In the genomic region with DNA sequence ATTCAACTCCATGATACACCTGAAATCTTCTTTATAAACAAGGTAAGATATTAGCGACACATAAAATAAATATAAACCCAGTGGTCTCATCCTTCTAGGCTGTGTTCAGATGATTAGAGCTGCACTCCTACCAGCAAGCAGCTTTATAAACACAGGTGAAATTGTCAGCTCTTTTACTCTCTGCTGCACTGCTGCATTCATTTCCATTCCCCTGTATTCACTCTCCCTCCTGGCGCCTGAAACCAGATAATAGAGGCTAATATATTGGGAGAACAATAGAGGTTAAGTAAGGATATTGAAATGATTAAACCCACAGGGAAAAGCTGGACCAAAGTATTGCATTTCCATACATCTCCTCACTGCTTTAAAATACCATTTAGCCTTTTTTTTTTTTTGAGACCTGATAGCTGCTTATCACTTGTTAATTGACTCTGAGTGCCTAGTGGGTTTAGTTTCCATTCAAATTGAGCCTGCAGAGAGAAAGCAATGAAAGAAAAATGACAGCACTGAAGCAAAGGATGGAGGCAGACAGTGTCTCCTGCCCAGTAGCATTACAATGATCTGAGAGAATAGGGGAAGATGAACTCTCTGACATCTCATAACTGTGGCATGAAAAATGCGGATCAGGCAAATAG, we compare ENCODE assay signal across 20 cellular contexts.
DNase-seq lines count a peak whose midpoint lies in the region; ATAC-seq and TF ChIP-seq lines count a peak whose summit lies in the region.
"Had no signal": no experiment of that assay in that cellular context is flagged by ENCODE, and none has a peak within 500 bp of the region (broad histone marks: within the 10 kb centered on the region; RNA-seq: fewer than 3 reads in every experiment).

No MANE protein-coding gene starts in this region.

- DNase-seq in activated CD4-positive, alpha-beta T cell treated with anti-CD3 and anti-CD28 coated beads, Interleukin-2, amount 10 ng/mL, durations not matched to agents 24 days and 14 days: peak; percentile 13
- no peak for DNase-seq in activated CD4-positive, alpha-beta T cell treated with anti-CD3 and anti-CD28 coated beads for 48 hours
- DNase-seq in NCI-H526 (lab: John Stamatoyannopoulos, UW) (peak; percentile 87 to 89), endodermal cell (no peak), retina (no peak)
- DNase-seq: EL, GF-D8, H7, NCI-H1105, NCI-H1694, NCI-H2171, NCI-H446, NCI-H69, Peyer's patch had no signal

- no peaks in the 10 kb centered on the region for H3K36me3 ChIP-seq in endodermal cell (ENCODE audit: control insufficient read depth, insufficient read depth, low read length)
- H3K36me3 ChIP-seq: Peyer's patch had no signal

- H3K4me3 Mint-ChIP-seq in activated CD4-positive, alpha-beta T cell treated with anti-CD3 and anti-CD28 coated beads, Interleukin-2, amount 10 ng/mL, durations not matched to agents 24 days and 14 days: no peak overlapping the region
- no peak overlapping the region for H3K4me3 Mint-ChIP-seq in endodermal cell
- H3K4me3 Mint-ChIP-seq: B cell, CD14-positive monocyte, IgD-negative memory B cell had no signal

- no peaks in the 10 kb centered on the region for H3K9me3 Mint-ChIP-seq in activated CD4-positive, alpha-beta T cell treated with anti-CD3 and anti-CD28 coated beads, Interleukin-2, amount 10 ng/mL, durations not matched to agents 24 days and 14 days
- no peaks in the 10 kb centered on the region for H3K9me3 Mint-ChIP-seq in endodermal cell

- H3K27me3 ChIP-seq in endodermal cell (ENCODE audit: control insufficient read depth, insufficient read depth, low read length, poor library complexity, severe bottlenecking): no peaks in the 10 kb centered on the region
- H3K27me3 ChIP-seq: Peyer's patch had no signal

- no peak overlapping the region for H3K27ac ChIP-seq in endodermal cell (ENCODE audit: low read depth, low read length)
- H3K27ac ChIP-seq: Peyer's patch had no signal

- H3K9ac ChIP-seq in endodermal cell (ENCODE audit: extremely low read depth, low read length, poor library complexity, severe bottlenecking): no peak overlapping the region

- H3K9me3 ChIP-seq in endodermal cell (ENCODE audit: control insufficient read depth, low read length): no peaks in the 10 kb centered on the region
- H3K9me3 ChIP-seq: Peyer's patch had no signal

- no peak overlapping the region for H3K4me3 ChIP-seq in endodermal cell (ENCODE audit: low read length)
- H3K4me3 ChIP-seq: Peyer's patch had no signal

- no peaks in the 10 kb centered on the region for H3K36me3 Mint-ChIP-seq in activated CD4-positive, alpha-beta T cell treated with anti-CD3 and anti-CD28 coated beads, Interleukin-2, amount 10 ng/mL, durations not matched to agents 24 days and 14 days (ENCODE audit: low read depth)
- H3K36me3 Mint-ChIP-seq in endodermal cell (ENCODE audit: low read depth): no peaks in the 10 kb centered on the region
- H3K36me3 Mint-ChIP-seq: CD14-positive monocyte, IgD-negative memory B cell had no signal

- H3K4me1 ChIP-seq in endodermal cell (ENCODE audit: control insufficient read depth, insufficient read depth, low read length): peaks cover 5% of the 10 kb centered on the region
- H3K4me1 ChIP-seq: Peyer's patch had no signal

- TF ChIP-seq CTCF in endodermal cell (conservative IDR thresholded peaks at IDR 0.05): no peak

- 68 to 80% methylated on average over 1 of the region's 3 CpGs for WGBS in endodermal cell (ENCODE audit: insufficient coverage in 1 of 2, insufficient read length in 1 of 2), 2 experiments

- H3K27ac Mint-ChIP-seq in activated CD4-positive, alpha-beta T cell treated with anti-CD3 and anti-CD28 coated beads, Interleukin-2, amount 10 ng/mL, durations not matched to agents 24 days and 14 days: no peak overlapping the region
- peak overlapping the region; percentile 32 for H3K27ac Mint-ChIP-seq in endodermal cell
- H3K27ac Mint-ChIP-seq: B cell, CD14-positive monocyte, IgD-negative memory B cell had no signal

- H3K4me1 Mint-ChIP-seq in activated CD4-positive, alpha-beta T cell treated with anti-CD3 and anti-CD28 coated beads, Interleukin-2, amount 10 ng/mL, durations not matched to agents 24 days and 14 days: no peaks in the 10 kb centered on the region
- H3K4me1 Mint-ChIP-seq in endodermal cell: peaks cover 24% of the 10 kb centered on the region
- H3K4me1 Mint-ChIP-seq: B cell, CD14-positive monocyte, IgD-negative memory B cell had no signal

- H3K27me3 Mint-ChIP-seq in activated CD4-positive, alpha-beta T cell treated with anti-CD3 and anti-CD28 coated beads, Interleukin-2, amount 10 ng/mL, durations not matched to agents 24 days and 14 days: no peaks in the 10 kb centered on the region
- no peaks in the 10 kb centered on the region for H3K27me3 Mint-ChIP-seq in endodermal cell (ENCODE audit: insufficient read depth)
- H3K27me3 Mint-ChIP-seq: B cell, IgD-negative memory B cell had no signal

- intact Hi-C loops in activated CD4-positive, alpha-beta T cell treated with anti-CD3 and anti-CD28 coated beads, Interleukin-2, amount 10 ng/mL, durations not matched to agents 24 days and 14 days (cut with micrococcal nuclease): no loop called here

- ATAC-seq in GM19455 (IDR thresholded peaks at IDR 0.05; ENCODE audit: unreplicated experiment) (no peak), GM21367 (IDR thresholded peaks at IDR 0.05; ENCODE audit: unreplicated experiment) (no peak)
- ATAC-seq: SK-N-SH treated with all-trans-retinoic acid at 6 μM for 48 hours had no signal

Comparison
In these comparisons a context has a peak if more than half of its experiments do, and no peak if none do; other contexts are left out.
1. DNase-seq: peak in activated CD4-positive, alpha-beta T cell treated with anti-CD3 and anti-CD28 coated beads, Interleukin-2, amount 10 ng/mL, durations not matched to agents 24 days and 14 days (single experiment) and NCI-H526 (2 of 2); none in activated CD4-positive, alpha-beta T cell treated with anti-CD3 and anti-CD28 coated beads for 48 hours (single experiment), endodermal cell (single experiment) and retina (single experiment).